15 cellular contexts compared by ENCODE assay signal in genomic region chr2:8132889-8133288, GRCh38.
A peak's percentile ranks its signal among the peaks of the same experiment; 100 is the strongest.
DNase-seq lines count a peak whose midpoint lies in the region; TF ChIP-seq lines count a peak whose summit lies in the region.
"Had no signal": no experiment of that assay in that cellular context is flagged by ENCODE, and none has a peak within 500 bp of the region (broad histone marks: within the 10 kb centered on the region; RNA-seq: fewer than 3 reads in every experiment).

No MANE protein-coding gene starts in this region.

- no CpG with 5 or more reads among the region's 9 CpGs for WGBS in neuronal stem cell (ENCODE audit: extremely low coverage in 2 of 2, insufficient read length in 2 of 2, insufficient replicate concordance in 1 of 2), 2 donors

- no peak overlapping the region for H3K9ac ChIP-seq in neuronal stem cell (ENCODE audit: low read depth, low read length, poor library complexity)

- no peak overlapping the region for H4K8ac ChIP-seq in neuronal stem cell (ENCODE audit: low read depth, low read length)

- H3K27ac ChIP-seq in neuronal stem cell (replicated peaks; ENCODE audit: low read length) = no peak overlapping the region
- H3K27ac ChIP-seq: SJCRH30 had no signal

- H3K4me3 ChIP-seq in neuronal stem cell (ENCODE audit: low read length in 2 of 2) = no peak overlapping the region
- H3K4me3 ChIP-seq: SJCRH30 had no signal

- peak overlapping the region; percentile 73 for H2AFZ ChIP-seq in neuronal stem cell (ENCODE audit: low read length)

- H3K4ac ChIP-seq in neuronal stem cell (ENCODE audit: low read length) = no peak overlapping the region

- DNase-seq in DMS153 (lab: John Stamatoyannopoulos, UW) = peak; percentile 5
- peak; percentile 86 for DNase-seq in SHP77 (lab: John Stamatoyannopoulos, UW)
- peak; percentile 40 for DNase-seq in islet precursor cell
- no peak for DNase-seq in neuronal stem cell (ENCODE audit: low spot score)
- DNase-seq in foreskin melanocyte = no peak
- no peak for DNase-seq in NCI-H2227 (lab: John Stamatoyannopoulos, UW; ENCODE audit: unreplicated experiment)
- DNase-seq in erythroblast (lab: John Stamatoyannopoulos, UW) = no peak
- DNase-seq: ACHN; CD4-positive, alpha-beta T cell; DND-41; GDM1; MV-4-11; NCI-H446 treated with DMSO at 0.1 percent for 48 hours; NCI-H82; SJCRH30 had no signal

- H3K14ac ChIP-seq in neuronal stem cell (ENCODE audit: low read length) = no peak overlapping the region

- H3K79me1 ChIP-seq in neuronal stem cell (ENCODE audit: low read depth, low read length) = no peaks in the 10 kb centered on the region

- H3K23ac ChIP-seq in neuronal stem cell (ENCODE audit: low read depth, low read length, poor library complexity) = no peak overlapping the region

- no peaks in the 10 kb centered on the region for H3K36me3 ChIP-seq in neuronal stem cell (replicated peaks in 1 of 2; ENCODE audit: control insufficient read depth in 2 of 2, insufficient read depth in 2 of 2, low read length in 2 of 2)
- H3K36me3 ChIP-seq: SJCRH30 had no signal

- H3K27me3 ChIP-seq in neuronal stem cell (ENCODE audit: control insufficient read depth in 3 of 3, insufficient read depth in 3 of 3, low read depth in 1 of 3, low read length in 3 of 3) = no peaks in the 10 kb centered on the region
- H3K27me3 ChIP-seq: SJCRH30 had no signal

- no peak overlapping the region for H2BK120ac ChIP-seq in neuronal stem cell (ENCODE audit: low read depth, low read length)

- TF ChIP-seq POLR2A in erythroblast (IDR thresholded peaks at IDR 0.05; ENCODE audit: low read length) = no peak

- H3K9me3 ChIP-seq in neuronal stem cell (replicated peaks in 1 of 2; ENCODE audit: control insufficient read depth in 2 of 2, insufficient read depth in 1 of 2, low read depth in 1 of 2, low read length in 2 of 2) = no peaks in the 10 kb centered on the region
- H3K9me3 ChIP-seq: SJCRH30 had no signal

- no peak overlapping the region for H3K4me2 ChIP-seq in neuronal stem cell (ENCODE audit: insufficient read depth, low read length, poor library complexity, severe bottlenecking)

- H3K4me1 ChIP-seq in neuronal stem cell (ENCODE audit: control insufficient read depth in 2 of 2, insufficient read depth in 1 of 2, low read depth in 1 of 2, low read length in 2 of 2) = peaks cover 7 to 11% of the 10 kb centered on the region in 2 donors
- H3K4me1 ChIP-seq: SJCRH30 had no signal

- no peak overlapping the region for H2BK15ac ChIP-seq in neuronal stem cell (ENCODE audit: low read length)

- H4K91ac ChIP-seq in neuronal stem cell (ENCODE audit: low read depth, low read length, poor library complexity) = no peak overlapping the region

- no peak overlapping the region for H2AK5ac ChIP-seq in neuronal stem cell (ENCODE audit: low read depth, low read length)

- peak overlapping the region; percentile 4 for H3K18ac ChIP-seq in neuronal stem cell (ENCODE audit: low read length)

- no peak overlapping the region for H2BK12ac ChIP-seq in neuronal stem cell (ENCODE audit: low read length)

- H2BK5ac ChIP-seq in neuronal stem cell (ENCODE audit: low read length) = no peak overlapping the region

Comparison
In these comparisons a context has a peak if more than half of its experiments do, and no peak if none do; other contexts are left out.
1. DNase-seq: peak in DMS153 (single experiment), SHP77 (2 of 2) and islet precursor cell (single experiment); none in neuronal stem cell (single experiment), foreskin melanocyte (single experiment), NCI-H2227 (single experiment) and erythroblast (0 of 2).